ENCODE assay signal across 26 cellular contexts in genomic region chr5:105931782-105932489, GRCh38.
DNase-seq lines count a peak whose midpoint lies in the region; ATAC-seq and TF ChIP-seq lines count a peak whose summit lies in the region.
"Had no signal": no experiment of that assay in that cellular context is flagged by ENCODE, and none has a peak within 500 bp of the region (broad histone marks: within the 10 kb centered on the region; RNA-seq: fewer than 3 reads in every experiment).

No MANE protein-coding gene starts in this region.

- H3F3A ChIP-seq in PC-3 (ENCODE audit: low read length, unreplicated experiment), result no peaks in the 10 kb centered on the region

- peaks cover 15 to 28% of the 10 kb centered on the region in 2 donors for H3K9me3 Mint-ChIP-seq in stimulated activated naive CD8-positive, alpha-beta T cell treated with anti-CD3 and anti-CD28 coated beads, Interleukin-15, amount 100 ng/mL, for 72 hours

- H3K27me3 ChIP-seq in PC-3 (ENCODE audit: low read length), result no peaks in the 10 kb centered on the region
- H3K27me3 ChIP-seq: colonic mucosa, SJCRH30, thyroid gland had no signal

- no peaks in the 10 kb centered on the region for H4K20me1 ChIP-seq in PC-3 (ENCODE audit: low read length)

- no peaks in the 10 kb centered on the region for H3K27me3 Mint-ChIP-seq in stimulated activated naive CD8-positive, alpha-beta T cell treated with anti-CD3 and anti-CD28 coated beads, Interleukin-15, amount 100 ng/mL, for 72 hours
- H3K27me3 Mint-ChIP-seq: activated CD4-positive, alpha-beta memory T cell treated with anti-CD3 and anti-CD28 coated beads for 36 hours; CD4-positive, CD25-positive, alpha-beta regulatory T cell; stimulated activated memory B cell treated with anti-CD40 and anti-IgM and Interleukin-4, amounts not matched to agents 10 μg/mL and 1 μg/mL and 100 μg/mL, for 72 hours had no signal

- intact Hi-C loops in PC-3 (cut with micrococcal nuclease), result no loop called here

- H3K27ac ChIP-seq in PC-3 (ENCODE audit: low read length) (no peak overlapping the region), coronary artery (peak overlapping the region; percentile 32 to 43)
- H3K27ac ChIP-seq: colonic mucosa, KMS-11, lower lobe of right lung, SJCRH30, thyroid gland had no signal

- H3K4me3 Mint-ChIP-seq in stimulated activated naive CD8-positive, alpha-beta T cell treated with anti-CD3 and anti-CD28 coated beads, Interleukin-15, amount 100 ng/mL, for 72 hours, result no peak overlapping the region
- H3K4me3 Mint-ChIP-seq: activated CD4-positive, alpha-beta memory T cell treated with anti-CD3 and anti-CD28 coated beads for 36 hours; CD4-positive, CD25-positive, alpha-beta regulatory T cell; stimulated activated memory B cell treated with anti-CD40 and anti-IgM and Interleukin-4, amounts not matched to agents 10 μg/mL and 1 μg/mL and 100 μg/mL, for 72 hours had no signal

- H3K9me2 ChIP-seq in PC-3 (replicated peaks; ENCODE audit: low read length), result no peaks in the 10 kb centered on the region

- H3K9me3 ChIP-seq in PC-3 (ENCODE audit: low read length), result no peaks in the 10 kb centered on the region
- H3K9me3 ChIP-seq: colonic mucosa, lower lobe of right lung, SJCRH30, thyroid gland had no signal

- DNase-seq in AG08396 (ENCODE audit: low spot score), result peak; percentile 1
- peak; percentile 33 for DNase-seq in PC-3
- DNase-seq in coronary artery (ENCODE audit: low spot score), result no peak
- peak; percentile 37 for DNase-seq in myocyte (ENCODE audit: low read depth)
- DNase-seq in stimulated activated naive CD8-positive, alpha-beta T cell treated with anti-CD3 and anti-CD28 coated beads, Interleukin-15, amount 100 ng/mL, for 72 hours, result no peak
- DNase-seq in medulla oblongata (ENCODE audit: extremely low spot score), result no peak
- no peak for DNase-seq in G401 (ENCODE audit: low spot score)
- DNase-seq: activated CD4-positive, alpha-beta memory T cell treated with anti-CD3 and anti-CD28 coated beads for 36 hours; activated naive CD4-positive, alpha-beta T cell; aorta; CD4-positive, CD25-positive, alpha-beta regulatory T cell; colonic mucosa; GDM1; hypothalamus; lower lobe of right lung; NCI-H187; NCI-H2227 treated with DMSO at 0.1 percent for 48 hours; posterior cingulate gyrus; SJCRH30; stimulated activated CD4-positive, alpha-beta T cell treated with anti-CD3 and anti-CD28 coated beads, Interleukin-1b, Interleukin-23, amount 100 ng/mL, for 48 hours; T-helper 2 cell; thyroid gland had no signal

- ATAC-seq in PC-3 (peak; percentile 23), HG03565 (IDR thresholded peaks at IDR 0.05; ENCODE audit: unreplicated experiment) (no peak)
- ATAC-seq in stimulated activated naive CD8-positive, alpha-beta T cell treated with anti-CD3 and anti-CD28 coated beads, Interleukin-15, amount 100 ng/mL, for 72 hours, result no peak
- ATAC-seq: lower lobe of right lung; Panc1; stimulated activated memory B cell treated with anti-CD40 and anti-IgM and Interleukin-4, amounts not matched to agents 10 μg/mL and 1 μg/mL and 100 μg/mL, for 72 hours had no signal

- H2AFZ ChIP-seq in PC-3 (ENCODE audit: low read length), result peak overlapping the region; percentile 7; the same call in 1 of the 2 replicates

- in situ Hi-C loops in G401 (cut with HindIII; ENCODE audit: low sequenced_read_pairs), result no loop called here

- TF ChIP-seq CTCF in PC-3 (conservative IDR thresholded peaks at IDR 0.05; ENCODE audit: low read depth, low read length) (no peak), coronary artery (IDR thresholded peaks at IDR 0.05) (no peak)

- no peak overlapping the region for H3K9ac ChIP-seq in PC-3 (ENCODE audit: low read length)
- H3K9ac ChIP-seq: KMS-11 had no signal

- CTCF ChIA-PET in PC-3 (lab: Charles Lee), result no interaction called here

- H3K36me3 ChIP-seq in PC-3 (ENCODE audit: low read depth, low read length), result no peaks in the 10 kb centered on the region
- H3K36me3 ChIP-seq: colonic mucosa, lower lobe of right lung, SJCRH30, thyroid gland had no signal

- H3K4me3 ChIP-seq in PC-3 (ENCODE audit: low read length) (no peak overlapping the region), coronary artery (no peak overlapping the region)
- H3K4me3 ChIP-seq: colonic mucosa, lower lobe of right lung, SJCRH30, thyroid gland had no signal

- H3K4me2 ChIP-seq in PC-3 (ENCODE audit: low read length), result peak overlapping the region; percentile 20; the same call in 1 of the 2 replicates
- H3K4me2 ChIP-seq: KMS-11 had no signal

- peaks cover 11% of the 10 kb centered on the region for H3K4me1 ChIP-seq in PC-3 (ENCODE audit: insufficient read depth, low read length)
- H3K4me1 ChIP-seq: colonic mucosa, lower lobe of right lung, SJCRH30, thyroid gland had no signal

- H3K79me2 ChIP-seq in PC-3 (ENCODE audit: low read length), result no peaks in the 10 kb centered on the region

- no peak overlapping the region for H3K27ac Mint-ChIP-seq in stimulated activated naive CD8-positive, alpha-beta T cell treated with anti-CD3 and anti-CD28 coated beads, Interleukin-15, amount 100 ng/mL, for 72 hours
- H3K27ac Mint-ChIP-seq: activated CD4-positive, alpha-beta memory T cell treated with anti-CD3 and anti-CD28 coated beads for 36 hours; CD4-positive, CD25-positive, alpha-beta regulatory T cell; stimulated activated memory B cell treated with anti-CD40 and anti-IgM and Interleukin-4, amounts not matched to agents 10 μg/mL and 1 μg/mL and 100 μg/mL, for 72 hours had no signal

- BruUV-seq in PC-3 (replicated peaks; lab: Mats Ljungman, UMichigan), result no TSS peak

- POLR2A ChIA-PET in PC-3 (lab: Charles Lee; ENCODE audit: unreplicated experiment), result no interaction called here

- no peaks in the 10 kb centered on the region for H3K4me1 Mint-ChIP-seq in stimulated activated naive CD8-positive, alpha-beta T cell treated with anti-CD3 and anti-CD28 coated beads, Interleukin-15, amount 100 ng/mL, for 72 hours
- H3K4me1 Mint-ChIP-seq: CD4-positive, CD25-positive, alpha-beta regulatory T cell; stimulated activated memory B cell treated with anti-CD40 and anti-IgM and Interleukin-4, amounts not matched to agents 10 μg/mL and 1 μg/mL and 100 μg/mL, for 72 hours had no signal

Comparison
In these comparisons a context has a peak if more than half of its experiments do, and no peak if none do; other contexts are left out.
1. DNase-seq: peak in AG08396 (single experiment), PC-3 (single experiment) and myocyte (single experiment); none in coronary artery (single experiment), stimulated activated naive CD8-positive, alpha-beta T cell treated with anti-CD3 and anti-CD28 coated beads, Interleukin-15, amount 100 ng/mL, for 72 hours (0 of 2), medulla oblongata (single experiment) and G401 (single experiment).